In the genomic region with DNA sequence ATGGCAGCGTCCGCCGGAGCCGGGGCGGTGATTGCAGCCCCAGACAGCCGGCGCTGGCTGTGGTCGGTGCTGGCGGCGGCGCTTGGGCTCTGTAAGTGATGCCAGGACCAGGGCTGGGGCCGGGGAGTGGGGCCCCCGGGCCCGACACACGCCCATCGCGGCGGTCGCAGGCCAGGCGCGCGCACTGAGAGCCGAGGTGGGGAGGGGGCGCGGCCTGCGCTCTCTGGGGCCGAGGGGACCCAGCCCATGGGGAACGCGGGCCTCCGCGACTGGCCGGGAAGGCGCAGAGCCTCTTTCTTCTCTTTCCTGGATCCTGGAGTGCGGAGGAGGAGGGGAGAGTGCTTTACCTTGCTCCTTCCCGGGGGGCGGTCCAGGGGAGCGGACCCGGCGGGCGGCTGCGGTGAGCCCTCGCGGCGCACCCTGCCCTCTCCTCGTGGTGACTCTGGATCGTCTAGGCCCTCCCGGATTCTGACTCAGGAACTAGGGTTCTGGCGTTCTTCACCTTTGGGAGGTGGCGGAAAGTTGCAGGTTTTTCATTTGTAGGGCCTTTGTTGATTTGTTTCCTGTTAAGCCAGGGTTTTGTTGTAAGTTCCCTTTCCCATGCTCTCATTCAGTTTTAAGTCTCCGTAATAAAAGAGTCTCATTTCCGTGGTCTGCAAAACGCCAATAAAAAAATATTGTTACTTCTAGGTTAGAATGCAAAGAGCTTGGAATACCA, we compare ENCODE assay signal across 9 cellular contexts. TPM values are rescaled to one million over a fixed set of nuclear protein-coding genes. Genes with fewer than 3 reads are reported as not detected.
DNase-seq lines count a peak whose midpoint lies in the region; ATAC-seq, FAIRE-seq and TF ChIP-seq lines count a peak whose summit lies in the region.
"Had no signal": no experiment of that assay in that cellular context is flagged by ENCODE, and none has a peak within 500 bp of the region (broad histone marks: within the 10 kb centered on the region; RNA-seq: fewer than 3 reads in every experiment).

No MANE protein-coding gene starts in this region.

- no peaks in the 10 kb centered on the region for H3K27me3 Mint-ChIP-seq in CD4-positive, alpha-beta memory T cell

- peak in 1 of 7 experiments; percentile 2 for TF ChIP-seq CTCF in body of pancreas (IDR thresholded peaks at IDR 0.05)
- TF ChIP-seq CTCF in smooth muscle cell (IDR thresholded peaks at IDR 0.05; ENCODE audit: borderline replicate concordance, insufficient read depth, poor library complexity, severe bottlenecking) = no peak

- no peaks in the 10 kb centered on the region for H3K9me3 Mint-ChIP-seq in CD4-positive, alpha-beta memory T cell

- H4K20me1 ChIP-seq in smooth muscle cell (ENCODE audit: low read depth) = peaks cover 51% of the 10 kb centered on the region

- no peaks in the 10 kb centered on the region for H3K36me3 ChIP-seq in CD4-positive, alpha-beta memory T cell (ENCODE audit: insufficient read depth, low read length)
- H3K36me3 ChIP-seq in body of pancreas (replicated peaks in 1 of 2; ENCODE audit: insufficient read depth in 1 of 2, low read depth in 2 of 2) (no peaks in the 10 kb centered on the region), smooth muscle cell (ENCODE audit: low read depth) (no peaks in the 10 kb centered on the region)

- POLR2A ChIA-PET in CD4-positive, alpha-beta memory T cell (lab: Charles Lee; ENCODE audit: partially characterized antibody) = interaction anchor here (0.6 to 1.0 kb wide), 2 partner anchors 9 to 91 kb away, joined by 4 to 5 read pairs; no protein-coding TSS in a partner anchor

- peak overlapping the region; percentile 82 for H3K9ac ChIP-seq in smooth muscle cell (ENCODE audit: low read depth)

- H2AFZ ChIP-seq in smooth muscle cell (ENCODE audit: low read depth) = peak overlapping the region; percentile 82

- H3K4me1 Mint-ChIP-seq in CD4-positive, alpha-beta memory T cell = peaks cover 22 to 47% (median 36%) of the 10 kb centered on the region in 4 donors

- H3K79me2 ChIP-seq in smooth muscle cell (ENCODE audit: low read depth) = peaks cover 56% of the 10 kb centered on the region

- no peak for FAIRE-seq in RCC 7860 (lab: Jason Lieb, UNC)
- FAIRE-seq: TTC549 had no signal

- DNase-seq in CD4-positive, alpha-beta memory T cell = peak in 3 of 5 donors; percentile 18 to 44 (median 25)
- DNase-seq in RCC 7860 (ENCODE audit: low spot score) (peak; percentile 48), body of pancreas (peak; percentile 40 to 57 (median 53)), iris pigment epithelial cell (ENCODE audit: low read depth) (peak; percentile 40), smooth muscle cell (lab: John Stamatoyannopoulos, UW; ENCODE audit: unreplicated experiment) (no peak), cortex of kidney (lab: John Stamatoyannopoulos, UW) (no peak)

- H3K36me3 Mint-ChIP-seq in CD4-positive, alpha-beta memory T cell = peaks cover 0 to 1% of the 10 kb centered on the region in 2 donors

- H3K27ac Mint-ChIP-seq in CD4-positive, alpha-beta memory T cell = peak overlapping the region in 6 of 7 donors; percentile 52 to 76 (median 66)

- H3K4me3 Mint-ChIP-seq in CD4-positive, alpha-beta memory T cell = peak overlapping the region; percentile 79 to 98 (median 92)

- WGBS in body of pancreas, 2 donors = 0% methylated on average over 14 to 43 of the region's 52 CpGs
- under 1% methylated on average over 42 of the region's 52 CpGs for WGBS in smooth muscle cell (ENCODE audit: low lambda C conversion rate)

- H3K27ac ChIP-seq in CD4-positive, alpha-beta memory T cell (ENCODE audit: low read depth, low read length) = peak overlapping the region; percentile 44
- H3K27ac ChIP-seq in body of pancreas = peak overlapping the region; percentile 82 to 89 (median 84)
- H3K27ac ChIP-seq in smooth muscle cell (ENCODE audit: low read depth) = peak overlapping the region; percentile 90

- no peaks in the 10 kb centered on the region for H3K9me3 ChIP-seq in CD4-positive, alpha-beta memory T cell (ENCODE audit: control insufficient read depth in 1 of 2, low read length in 2 of 2)
- no peaks in the 10 kb centered on the region for H3K9me3 ChIP-seq in body of pancreas
- no peaks in the 10 kb centered on the region for H3K9me3 ChIP-seq in smooth muscle cell (replicated peaks; ENCODE audit: low read depth)

- peak; percentile 29 for ATAC-seq in GM19372 (IDR thresholded peaks at IDR 0.05; ENCODE audit: low read depth, unreplicated experiment)
- ATAC-seq in HG03439 (IDR thresholded peaks at IDR 0.05; ENCODE audit: unreplicated experiment) = peak; percentile 44
- peak; percentile 67 for ATAC-seq in body of pancreas

- intact Hi-C loops in CD4-positive, alpha-beta memory T cell (cut with micrococcal nuclease) = no loop called here
- intact Hi-C loops in body of pancreas (cut with DNase I) = no loop called here

- CTCF ChIA-PET in CD4-positive, alpha-beta memory T cell (lab: Charles Lee; ENCODE audit: partially characterized antibody) = interaction anchor here (0.9 to 1.4 kb wide), 2 partner anchors 11 to 82 kb away, joined by 3 to 4 read pairs; no protein-coding TSS in a partner anchor

- H3K4me1 ChIP-seq in CD4-positive, alpha-beta memory T cell (ENCODE audit: insufficient read depth, low read length) = peaks cover 25% of the 10 kb centered on the region
- peaks cover 25% of the 10 kb centered on the region for H3K4me1 ChIP-seq in body of pancreas
- peaks cover 47% of the 10 kb centered on the region for H3K4me1 ChIP-seq in smooth muscle cell (ENCODE audit: low read depth)

- TF ChIP-seq POLR2A in body of pancreas (IDR thresholded peaks at IDR 0.05) = no peak

- H3F3A ChIP-seq in smooth muscle cell (ENCODE audit: low read depth) = peaks cover 17% of the 10 kb centered on the region

- H3K27me3 ChIP-seq in CD4-positive, alpha-beta memory T cell (ENCODE audit: insufficient read depth, low read length) = no peaks in the 10 kb centered on the region
- no peaks in the 10 kb centered on the region for H3K27me3 ChIP-seq in body of pancreas
- H3K27me3 ChIP-seq in smooth muscle cell (ENCODE audit: low read depth) = no peaks in the 10 kb centered on the region

- H3K4me2 ChIP-seq in smooth muscle cell = peak overlapping the region; percentile 95

- peak overlapping the region; percentile 57 to 66 for H3K4me3 ChIP-seq in CD4-positive, alpha-beta memory T cell (ENCODE audit: low read length in 2 of 2)
- peak overlapping the region; percentile 94 to 96 for H3K4me3 ChIP-seq in body of pancreas
- peak overlapping the region; percentile 95 for H3K4me3 ChIP-seq in smooth muscle cell

RNA-seq across cellular contexts. Expression of a gene that starts 0.5 kb away (rescaled TPM):
- 1 to 10 TPM; 5.4 to 7.2 TPM for total RNA-seq in CD4-positive, alpha-beta memory T cell
- polyA plus RNA-seq in CD4-positive, alpha-beta memory T cell = 10 to 100 TPM in 1 of 2 donors, 1 to 10 TPM in 1; 8.6 to 15.8 TPM
- 10 to 100 TPM; 19.8 to 28.5 TPM for total RNA-seq in body of pancreas
- 250 and 264 TPM in 2 replicates for total RNA-seq in smooth muscle cell
- polyA plus RNA-seq in smooth muscle cell = 276 and 303 TPM in 2 replicates

Comparison
In these comparisons a context has a peak if more than half of its experiments do, and no peak if none do; other contexts are left out.
1. DNase-seq: peak in CD4-positive, alpha-beta memory T cell (3 of 5), RCC 7860 (single experiment), body of pancreas (4 of 4) and iris pigment epithelial cell (single experiment); none in smooth muscle cell (single experiment) and cortex of kidney (single experiment).
2. Peak in every context shown above with its lines, with median percentiles within 50 percentile points of each other: H3K27ac ChIP-seq, H3K4me3 ChIP-seq and ATAC-seq.